8 cellular contexts compared by ENCODE assay signal in genomic region chr11:12673601-12673923, GRCh38. TPM values are rescaled to one million over a fixed set of nuclear protein-coding genes. Genes with fewer than 3 reads are reported as not detected.
A peak's percentile ranks its signal among the peaks of the same experiment; 100 is the strongest.
DNase-seq lines count a peak whose midpoint lies in the region; ATAC-seq and TF ChIP-seq lines count a peak whose summit lies in the region.

No MANE protein-coding gene starts in this region.

- ATAC-seq in HG03342 (IDR thresholded peaks at IDR 0.05; ENCODE audit: unreplicated experiment): peak; percentile 20
- ATAC-seq in central memory CD8-positive, alpha-beta T cell (replicated peaks; ENCODE audit: extremely low read depth, poor library complexity, severe bottlenecking): no peak
- no peak for ATAC-seq in naive thymus-derived CD4-positive, alpha-beta T cell

- no peaks in the 10 kb centered on the region for H3K9me3 ChIP-seq in naive thymus-derived CD4-positive, alpha-beta T cell (ENCODE audit: control insufficient read depth in 2 of 3, low read length in 3 of 3)

- POLR2A ChIA-PET in naive thymus-derived CD4-positive, alpha-beta T cell (lab: Charles Lee): interaction anchor here (0.7 kb wide), 1 partner anchor 102 kb away, joined by 4 read pairs; no protein-coding TSS in a partner anchor

- BruUV-seq in Calu3 (replicated peaks; lab: Mats Ljungman, UMichigan): TSS peak; percentile 84

- TF ChIP-seq CTCF in Calu3 (IDR thresholded peaks at IDR 0.05; ENCODE audit: unreplicated experiment): no peak

- H3K4me3 ChIP-seq in naive thymus-derived CD4-positive, alpha-beta T cell (ENCODE audit: low read length): peak overlapping the region; percentile 70

- CTCF ChIA-PET in Calu3 (lab: Charles Lee): interaction anchor here (0.8 to 1.2 kb wide), 4 partner anchors 69 to 342 kb away, joined by 3 read pairs; partner anchors contain the start of gene PARVA
- CTCF ChIA-PET in naive thymus-derived CD4-positive, alpha-beta T cell (lab: Charles Lee): no interaction called here

- H3K27me3 ChIP-seq in naive thymus-derived CD4-positive, alpha-beta T cell (ENCODE audit: control insufficient read depth in 2 of 2, insufficient read depth in 2 of 2, low read length in 2 of 2): peaks cover 5 to 50% of the 10 kb centered on the region in 2 donors

- intact Hi-C loops in Calu3 (cut with micrococcal nuclease; ENCODE audit: unreplicated experiment): no loop called here
- intact Hi-C loops in naive thymus-derived CD4-positive, alpha-beta T cell (cut with micrococcal nuclease): loop anchor here (2.0 to 10.0 kb wide), 4 partner anchors 141 to 791 kb away; partner anchors contain the start of genes BTBD10 (in 1 of the 2) and MICAL2 (in 1 of the 2)

- H3K9me3 Mint-ChIP-seq in Calu3 (ENCODE audit: low read depth, unreplicated experiment): peaks cover 7% of the 10 kb centered on the region
- peaks cover 9% of the 10 kb centered on the region for H3K9me3 Mint-ChIP-seq in central memory CD8-positive, alpha-beta T cell
- peaks cover 0 to 37% (median 7%) of the 10 kb centered on the region in 11 donors for H3K9me3 Mint-ChIP-seq in naive thymus-derived CD4-positive, alpha-beta T cell

- H3K4me3 Mint-ChIP-seq in Calu3 (ENCODE audit: low read depth, unreplicated experiment): peak overlapping the region; percentile 72
- H3K4me3 Mint-ChIP-seq in central memory CD8-positive, alpha-beta T cell: peak overlapping the region; percentile 71
- peak overlapping the region; percentile 74 to 91 (median 85) for H3K4me3 Mint-ChIP-seq in naive thymus-derived CD4-positive, alpha-beta T cell

- no peak overlapping the region for H3K27ac ChIP-seq in naive thymus-derived CD4-positive, alpha-beta T cell (ENCODE audit: low read depth, low read length)

- H3K36me3 Mint-ChIP-seq in Calu3 (ENCODE audit: insufficient read depth, unreplicated experiment): peaks cover 41% of the 10 kb centered on the region
- peaks cover 4% of the 10 kb centered on the region for H3K36me3 Mint-ChIP-seq in central memory CD8-positive, alpha-beta T cell (ENCODE audit: insufficient read depth)
- peaks cover 0 to 10% (median 0%) of the 10 kb centered on the region in 5 donors for H3K36me3 Mint-ChIP-seq in naive thymus-derived CD4-positive, alpha-beta T cell

- peaks cover 25% of the 10 kb centered on the region for H3K4me1 Mint-ChIP-seq in Calu3 (ENCODE audit: low read depth, unreplicated experiment)
- H3K4me1 Mint-ChIP-seq in central memory CD8-positive, alpha-beta T cell: no peaks in the 10 kb centered on the region
- peaks cover 6 to 24% (median 9%) of the 10 kb centered on the region in 7 donors for H3K4me1 Mint-ChIP-seq in naive thymus-derived CD4-positive, alpha-beta T cell

- no peaks in the 10 kb centered on the region for H3K36me3 ChIP-seq in naive thymus-derived CD4-positive, alpha-beta T cell (ENCODE audit: control insufficient read depth in 2 of 3, insufficient read depth in 3 of 3, low read length in 3 of 3)

- peaks cover 5 to 6% of the 10 kb centered on the region in 2 donors for H3K4me1 ChIP-seq in naive thymus-derived CD4-positive, alpha-beta T cell (ENCODE audit: control insufficient read depth in 2 of 2, insufficient read depth in 2 of 2, low read length in 2 of 2)

- DNase-seq in Calu3 (no peak), H4 (ENCODE audit: low spot score) (no peak), NCI-H1694 (lab: John Stamatoyannopoulos, UW) (no peak), NCI-H1417 treated with DMSO at 0.1 percent for 48 hours (lab: John Stamatoyannopoulos, UW) (no peak), GM19238 (ENCODE audit: insufficient read length, low spot score) (no peak)
- DNase-seq in central memory CD8-positive, alpha-beta T cell (ENCODE audit: low spot score in 2 of 2): no peak
- DNase-seq in naive thymus-derived CD4-positive, alpha-beta T cell: no peak

- H3K27ac Mint-ChIP-seq in Calu3 (ENCODE audit: unreplicated experiment): peak overlapping the region; percentile 91
- no peak overlapping the region for H3K27ac Mint-ChIP-seq in central memory CD8-positive, alpha-beta T cell (ENCODE audit: low read depth)
- H3K27ac Mint-ChIP-seq in naive thymus-derived CD4-positive, alpha-beta T cell: peak overlapping the region in 3 of 9 donors; percentile 29 to 77 (median 59)

- no peaks in the 10 kb centered on the region for H3K27me3 Mint-ChIP-seq in Calu3 (ENCODE audit: unreplicated experiment)
- peaks cover 75% of the 10 kb centered on the region for H3K27me3 Mint-ChIP-seq in central memory CD8-positive, alpha-beta T cell
- peaks cover 70 to 80% (median 75%) of the 10 kb centered on the region in 5 donors for H3K27me3 Mint-ChIP-seq in naive thymus-derived CD4-positive, alpha-beta T cell

RNA-seq across cellular contexts. Expression of gene TEAD1, which starts 0.7 kb away (rescaled TPM):
- 99.0 and 104 TPM in 2 replicates for total RNA-seq in Calu3 (2022)
- total RNA-seq in naive thymus-derived CD4-positive, alpha-beta T cell: under 1 TPM in 2 of 5 experiments, not detected in 3; 0.07 to 0.22 TPM
- polyA plus RNA-seq in naive thymus-derived CD4-positive, alpha-beta T cell: under 1 TPM in 1 of 2 donors, not detected in 1; 0.02 TPM
- total RNA-seq in H4 (2014; rRNA removed; shearing (Covaris generic)): 33.8 and 42.3 TPM in 2 replicates

Comparison
In these comparisons a context has a peak if more than half of its experiments do, and no peak if none do; other contexts are left out.
1. RNA of gene TEAD1, which starts 0.7 kb away (total RNA-seq): 99.0 to 104 TPM in Calu3 and 33.8 to 42.3 TPM in H4; 0.07 to 0.22 TPM in naive thymus-derived CD4-positive, alpha-beta T cell; every median in the first group is over 10 times any median in the second.
2. Peak in every context shown above with its lines, with median percentiles within 50 percentile points of each other: H3K4me3 Mint-ChIP-seq.